15 cellular contexts compared by ENCODE assay signal in genomic region chr5:152259702-152260101, GRCh38.
"Had no signal": no experiment of that assay in that cellular context is flagged by ENCODE, and none has a peak within 500 bp of the region (broad histone marks: within the 10 kb centered on the region; RNA-seq: fewer than 3 reads in every experiment).

No MANE protein-coding gene starts in this region.

- H3K9me3 Mint-ChIP-seq: activated naive CD4-positive, alpha-beta T cell treated with anti-CD3 and anti-CD28 coated beads for 36 hours; activated naive CD8-positive, alpha-beta T cell treated with anti-CD3 and anti-CD28 coated beads, Interleukin-2, amount 50 U/mL, for 24 hours; activated T-helper 2 cell treated with anti-CD3 and anti-CD28 coated beads, Interferon-gamma antibody, Interleukin-2, Interleukin-4, amounts not matched to agents 10 μg/mL and 5 μg/mL and 100 μg/mL, durations not matched to agents 14 hours and 24 hours and 36 hours; natural killer cell treated with Interleukin-12 subunit alpha and Interleukin-12 subunit beta and Interleukin-15 and Interleukin-18, amount 100 ng/mL, for 72 hours; T-cell had no signal

- DNase-seq: activated CD4-positive, alpha-beta T cell treated with anti-CD3 and anti-CD28 coated beads for 1 hour; activated CD4-positive, alpha-beta T cell treated with anti-CD3 and anti-CD28 coated beads, Interleukin-2, amount 50 U/mL, for 4 hours; activated CD8-positive, alpha-beta memory T cell treated with anti-CD3 and anti-CD28 coated beads, Interleukin-2, amount 10 ng/mL, durations not matched to agents 7 days and 5 days; activated naive CD4-positive, alpha-beta T cell treated with anti-CD3 and anti-CD28 coated beads for 36 hours; activated naive CD8-positive, alpha-beta T cell treated with anti-CD3 and anti-CD28 coated beads, Interleukin-2, amount 50 U/mL, for 24 hours; activated T-cell treated with anti-CD3 and anti-CD28 coated beads, Interleukin-2, amount 50 U/mL, for 1 hour; posterior cingulate gyrus; spleen; T-cell; T1000; thyroid gland had no signal

- H3K27ac Mint-ChIP-seq: activated CD8-positive, alpha-beta memory T cell treated with anti-CD3 and anti-CD28 coated beads, Interleukin-2, amount 10 ng/mL, durations not matched to agents 7 days and 5 days; activated naive CD4-positive, alpha-beta T cell treated with anti-CD3 and anti-CD28 coated beads for 36 hours; activated naive CD8-positive, alpha-beta T cell treated with anti-CD3 and anti-CD28 coated beads, Interleukin-2, amount 50 U/mL, for 24 hours; activated T-helper 2 cell treated with anti-CD3 and anti-CD28 coated beads, Interferon-gamma antibody, Interleukin-2, Interleukin-4, amounts not matched to agents 10 μg/mL and 5 μg/mL and 100 μg/mL, durations not matched to agents 14 hours and 24 hours and 36 hours; natural killer cell treated with Interleukin-12 subunit alpha and Interleukin-12 subunit beta and Interleukin-15 and Interleukin-18, amount 100 ng/mL, for 72 hours; T-cell had no signal

- H3K36me3 Mint-ChIP-seq: activated CD8-positive, alpha-beta memory T cell treated with anti-CD3 and anti-CD28 coated beads, Interleukin-2, amount 10 ng/mL, durations not matched to agents 7 days and 5 days; natural killer cell treated with Interleukin-12 subunit alpha and Interleukin-12 subunit beta and Interleukin-15 and Interleukin-18, amount 100 ng/mL, for 72 hours; T-cell had no signal

- H3K4me3 Mint-ChIP-seq: activated CD8-positive, alpha-beta memory T cell treated with anti-CD3 and anti-CD28 coated beads, Interleukin-2, amount 10 ng/mL, durations not matched to agents 7 days and 5 days; activated naive CD4-positive, alpha-beta T cell treated with anti-CD3 and anti-CD28 coated beads for 36 hours; activated naive CD8-positive, alpha-beta T cell treated with anti-CD3 and anti-CD28 coated beads, Interleukin-2, amount 50 U/mL, for 24 hours; natural killer cell treated with Interleukin-12 subunit alpha and Interleukin-12 subunit beta and Interleukin-15 and Interleukin-18, amount 100 ng/mL, for 72 hours; T-cell had no signal

- H3K4me1 Mint-ChIP-seq: activated CD8-positive, alpha-beta memory T cell treated with anti-CD3 and anti-CD28 coated beads, Interleukin-2, amount 10 ng/mL, durations not matched to agents 7 days and 5 days; activated naive CD8-positive, alpha-beta T cell treated with anti-CD3 and anti-CD28 coated beads, Interleukin-2, amount 50 U/mL, for 24 hours; T-cell had no signal

- ATAC-seq: activated CD8-positive, alpha-beta memory T cell treated with anti-CD3 and anti-CD28 coated beads, Interleukin-2, amount 10 ng/mL, durations not matched to agents 7 days and 5 days; activated naive CD8-positive, alpha-beta T cell treated with anti-CD3 and anti-CD28 coated beads, Interleukin-2, amount 50 U/mL, for 24 hours; gastroesophageal sphincter; natural killer cell treated with Interleukin-12 subunit alpha and Interleukin-12 subunit beta and Interleukin-15 and Interleukin-18, amount 100 ng/mL, for 72 hours; sciatic nerve; T-cell had no signal
